In the genomic region with DNA sequence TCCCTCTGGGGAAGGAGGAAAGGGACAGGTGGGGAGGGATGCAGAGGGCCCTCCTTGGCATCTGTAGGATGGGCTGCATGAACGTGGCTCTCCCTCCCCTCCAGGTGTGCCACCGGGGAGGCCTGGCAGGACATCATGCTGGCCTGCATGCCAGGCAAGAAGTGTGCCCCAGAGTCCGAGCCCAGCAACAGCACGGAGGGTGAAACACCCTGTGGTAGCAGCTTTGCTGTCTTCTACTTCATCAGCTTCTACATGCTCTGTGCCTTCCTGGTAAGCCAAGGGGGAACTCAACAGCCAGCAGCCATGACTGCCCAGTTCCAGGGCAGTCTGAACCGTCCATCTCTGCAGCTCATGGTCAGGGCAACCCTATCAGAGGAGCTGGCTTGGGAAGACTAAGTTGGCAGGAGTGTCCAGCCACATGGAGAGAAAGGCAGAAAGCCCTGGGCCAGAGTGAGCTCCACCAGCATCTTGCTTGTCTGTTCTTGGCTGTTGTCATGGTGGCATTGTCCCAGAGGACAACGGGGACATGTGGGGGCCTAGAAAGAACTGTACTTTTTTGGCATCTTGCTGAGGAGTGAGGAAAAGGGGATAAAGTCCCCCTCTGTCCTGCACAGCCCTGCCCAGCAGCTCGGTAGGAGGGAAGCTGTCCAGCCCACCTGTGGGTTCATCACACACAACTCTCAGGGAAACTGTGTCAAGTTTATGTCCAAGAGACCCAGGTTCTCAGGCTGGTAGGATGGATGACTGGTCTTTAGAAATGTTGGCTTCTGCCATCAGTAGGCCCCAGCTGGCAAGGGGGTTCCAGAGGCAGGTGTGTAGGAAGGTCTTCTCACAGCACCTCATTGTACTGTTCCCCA, we compare ENCODE assay signal across 24 cellular contexts.
"Had no signal": no experiment of that assay in that cellular context is flagged by ENCODE, and none has a peak within 500 bp of the region (broad histone marks: within the 10 kb centered on the region; RNA-seq: fewer than 3 reads in every experiment).

No MANE protein-coding gene starts in this region.

- ATAC-seq: activated CD8-positive, alpha-beta T cell treated with anti-CD3 and anti-CD28 coated beads, Interleukin-2, amount 10 ng/mL, durations not matched to agents 7 days and 5 days; gastrocnemius medialis; left cardiac atrium; natural killer cell; SK-N-SH treated with all-trans-retinoic acid at 6 μM for 48 hours had no signal

- H3K4me3 ChIP-seq: gastrocnemius medialis, neural progenitor cell, right atrium auricular region, testis, transverse colon, vagina had no signal

- H3K9ac ChIP-seq: neural progenitor cell had no signal

- H3K27me3 ChIP-seq: gastrocnemius medialis, neural progenitor cell, right atrium auricular region, testis, transverse colon, vagina had no signal

- H3K27ac Mint-ChIP-seq: activated B cell treated with CpG ODN at 0.5 μM for 24 hours; activated CD8-positive, alpha-beta T cell treated with anti-CD3 and anti-CD28 coated beads, Interleukin-2, amount 10 ng/mL, durations not matched to agents 7 days and 5 days; activated naive CD4-positive, alpha-beta T cell treated with anti-CD3 and anti-CD28 coated beads, Interleukin-2, amount 10 ng/mL, durations not matched to agents 7 days and 5 days; activated naive CD8-positive, alpha-beta T cell treated with anti-CD3 and anti-CD28 coated beads, Interleukin-2, amount 10 ng/mL, durations not matched to agents 7 days and 5 days; memory B cell; natural killer cell; neural progenitor cell had no signal

- DNase-seq: activated B cell treated with CpG ODN at 0.5 μM for 24 hours; activated CD4-positive, alpha-beta T cell treated with anti-CD3 and anti-CD28 coated beads, Interleukin-2, amount 50 U/mL, for 1 hour; activated CD8-positive, alpha-beta T cell treated with anti-CD3 and anti-CD28 coated beads, Interleukin-2, amount 10 ng/mL, durations not matched to agents 7 days and 5 days; activated gamma-delta T cell; activated naive CD4-positive, alpha-beta T cell treated with anti-CD3 and anti-CD28 coated beads, Interleukin-2, amount 10 ng/mL, durations not matched to agents 7 days and 5 days; activated naive CD8-positive, alpha-beta T cell treated with anti-CD3 and anti-CD28 coated beads, Interleukin-2, amount 10 ng/mL, durations not matched to agents 7 days and 5 days; central memory CD4-positive, alpha-beta T cell; effector memory CD4-positive, alpha-beta T cell; erythroblast; gastrocnemius medialis; glutamatergic neuron; left cardiac atrium; natural killer cell; occipital lobe; stimulated activated CD4-positive, alpha-beta T cell treated with anti-CD3 and anti-CD28 coated beads, Interleukin-2, amount 100 ng/mL, for 48 hours; stimulated activated naive CD4-positive, alpha-beta T cell treated with Interleukin-2 at 50 U/mL for 16 hours; T-helper 2 cell; testis; transverse colon had no signal

- H2AFZ ChIP-seq: neural progenitor cell had no signal

- H3K36me3 Mint-ChIP-seq: activated naive CD4-positive, alpha-beta T cell treated with anti-CD3 and anti-CD28 coated beads, Interleukin-2, amount 10 ng/mL, durations not matched to agents 7 days and 5 days; activated naive CD8-positive, alpha-beta T cell treated with anti-CD3 and anti-CD28 coated beads, Interleukin-2, amount 10 ng/mL, durations not matched to agents 7 days and 5 days; memory B cell; natural killer cell; neural progenitor cell had no signal

- H3K9me3 Mint-ChIP-seq: activated B cell treated with CpG ODN at 0.5 μM for 24 hours; activated naive CD4-positive, alpha-beta T cell treated with anti-CD3 and anti-CD28 coated beads, Interleukin-2, amount 10 ng/mL, durations not matched to agents 7 days and 5 days; activated naive CD8-positive, alpha-beta T cell treated with anti-CD3 and anti-CD28 coated beads, Interleukin-2, amount 10 ng/mL, durations not matched to agents 7 days and 5 days; memory B cell; natural killer cell; neural progenitor cell had no signal

- H3K27me3 Mint-ChIP-seq: activated B cell treated with CpG ODN at 0.5 μM for 24 hours; activated naive CD8-positive, alpha-beta T cell treated with anti-CD3 and anti-CD28 coated beads, Interleukin-2, amount 10 ng/mL, durations not matched to agents 7 days and 5 days; memory B cell had no signal

- H3K4me1 Mint-ChIP-seq: activated B cell treated with CpG ODN at 0.5 μM for 24 hours; activated naive CD4-positive, alpha-beta T cell treated with anti-CD3 and anti-CD28 coated beads, Interleukin-2, amount 10 ng/mL, durations not matched to agents 7 days and 5 days; activated naive CD8-positive, alpha-beta T cell treated with anti-CD3 and anti-CD28 coated beads, Interleukin-2, amount 10 ng/mL, durations not matched to agents 7 days and 5 days; memory B cell; natural killer cell; neural progenitor cell had no signal

- H3K4me1 ChIP-seq: gastrocnemius medialis, neural progenitor cell, right atrium auricular region, testis, transverse colon, vagina had no signal

- H3K4me2 ChIP-seq: neural progenitor cell had no signal

- H3K36me3 ChIP-seq: gastrocnemius medialis, neural progenitor cell had no signal

- H3K9me3 ChIP-seq: gastrocnemius medialis, right atrium auricular region, testis, transverse colon, vagina had no signal

- H3K27ac ChIP-seq: gastrocnemius medialis, neural progenitor cell, right atrium auricular region, testis, transverse colon, vagina had no signal

- H3K4me3 Mint-ChIP-seq: activated B cell treated with CpG ODN at 0.5 μM for 24 hours; activated CD8-positive, alpha-beta T cell treated with anti-CD3 and anti-CD28 coated beads, Interleukin-2, amount 10 ng/mL, durations not matched to agents 7 days and 5 days; activated naive CD4-positive, alpha-beta T cell treated with anti-CD3 and anti-CD28 coated beads, Interleukin-2, amount 10 ng/mL, durations not matched to agents 7 days and 5 days; activated naive CD8-positive, alpha-beta T cell treated with anti-CD3 and anti-CD28 coated beads, Interleukin-2, amount 10 ng/mL, durations not matched to agents 7 days and 5 days; memory B cell; natural killer cell; neural progenitor cell had no signal
